Comparison of ENCODE assay signal across 1 cellular context in genomic region chr6:130933712-130934200, GRCh38.
A peak's percentile ranks its signal among the peaks of the same experiment; 100 is the strongest.
TF ChIP-seq lines count a peak whose summit lies in the region.

No MANE protein-coding gene starts in this region.

TF ChIP-seq in HepG2, 621 proteins besides CTCF, POLR2A, EP300 and RAD21 (continued from another document and continues in another):
- TF ChIP-seq PBX3 (CRISPR knock-in tag; IDR thresholded peaks at IDR 0.05; ENCODE audit: borderline replicate concordance) (no peak), ZZZ3 (CRISPR knock-in tag; IDR thresholded peaks at IDR 0.05; ENCODE audit: borderline replicate concordance) (peak; percentile 34; the same call in 1 of the 2 replicates), CCDC6 (CRISPR knock-in tag; IDR thresholded peaks at IDR 0.05) (peak; percentile 68; the same call in 1 of the 2 replicates), PHF20 (CRISPR knock-in tag; IDR thresholded peaks at IDR 0.05) (no peak), FOXC1 (CRISPR knock-in tag; IDR thresholded peaks at IDR 0.05; ENCODE audit: borderline replicate concordance) (peak; percentile 75; the same call in 1 of the 2 replicates), GPN1 (CRISPR knock-in tag; IDR thresholded peaks at IDR 0.05; ENCODE audit: borderline replicate concordance) (no peak), HES4 (CRISPR knock-in tag; IDR thresholded peaks at IDR 0.05; ENCODE audit: borderline replicate concordance) (no peak), ZNF367 (CRISPR knock-in tag; IDR thresholded peaks at IDR 0.05; ENCODE audit: borderline replicate concordance) (no peak), ZNF790 (CRISPR knock-in tag; IDR thresholded peaks at IDR 0.05; ENCODE audit: borderline replicate concordance) (no peak), TBX2 (CRISPR knock-in tag; IDR thresholded peaks at IDR 0.05; ENCODE audit: borderline replicate concordance) (peak; percentile 97), ZNF10 (CRISPR knock-in tag; IDR thresholded peaks at IDR 0.05; ENCODE audit: borderline replicate concordance, low read depth) (no peak), HHEX (CRISPR knock-in tag; IDR thresholded peaks at IDR 0.05) (peak; percentile 66), ZBTB20 (CRISPR knock-in tag; IDR thresholded peaks at IDR 0.05; ENCODE audit: borderline replicate concordance, low read depth) (peak; percentile 100), SAP130 (CRISPR knock-in tag; IDR thresholded peaks at IDR 0.05; ENCODE audit: low read depth) (peak; percentile 88), ARID3A (IDR thresholded peaks at IDR 0.05; ENCODE audit: low read depth, low read length) (peak; percentile 93), ZSCAN5A (CRISPR knock-in tag; IDR thresholded peaks at IDR 0.05; ENCODE audit: borderline replicate concordance) (peak; percentile 74; the same call in 1 of the 2 replicates), ZSCAN12 (CRISPR knock-in tag; IDR thresholded peaks at IDR 0.05) (peak; percentile 82; the same call in 1 of the 2 replicates), ZNF180 (CRISPR knock-in tag; IDR thresholded peaks at IDR 0.05; ENCODE audit: borderline replicate concordance, low read depth) (no peak), NCOR1 (IDR thresholded peaks at IDR 0.05; ENCODE audit: borderline replicate concordance, low read length) (peak; percentile 83; the same call in 1 of the 2 replicates), ZNF839 (CRISPR knock-in tag; IDR thresholded peaks at IDR 0.05; ENCODE audit: borderline replicate concordance) (no peak), ERF (CRISPR knock-in tag; IDR thresholded peaks at IDR 0.05) (peak; percentile 95), ZUFSP (CRISPR knock-in tag; IDR thresholded peaks at IDR 0.05; ENCODE audit: borderline replicate concordance) (no peak), ZFP36L1 (CRISPR knock-in tag; IDR thresholded peaks at IDR 0.05) (no peak), KLF11 (CRISPR knock-in tag; IDR thresholded peaks at IDR 0.05) (peak; percentile 76; the same call in 1 of the 2 replicates), RFXANK (CRISPR knock-in tag; IDR thresholded peaks at IDR 0.05) (peak; percentile 87; the same call in 1 of the 2 replicates), TSC22D2 (CRISPR knock-in tag; IDR thresholded peaks at IDR 0.05; ENCODE audit: borderline replicate concordance) (peak; percentile 87; the same call in 1 of the 2 replicates), ZBTB10 (CRISPR knock-in tag; IDR thresholded peaks at IDR 0.05; ENCODE audit: borderline replicate concordance) (no peak), ZNF687 (CRISPR knock-in tag; IDR thresholded peaks at IDR 0.05) (no peak), ZNF792 (CRISPR knock-in tag; IDR thresholded peaks at IDR 0.05) (peak; percentile 84; the same call in 1 of the 2 replicates), ZFP36 (IDR thresholded peaks at IDR 0.05; ENCODE audit: borderline replicate concordance, low read depth, low read length, partially characterized antibody) (no peak), UBTF (CRISPR knock-in tag; IDR thresholded peaks at IDR 0.05) (0 out of 2 replicates have a peak, but pooled peaks have one; percentile 42), CBFB (CRISPR knock-in tag; IDR thresholded peaks at IDR 0.05) (peak; percentile 94), ASH2L (IDR thresholded peaks at IDR 0.05; ENCODE audit: insufficient read length, low read depth, low read length) (peak; percentile 93), POLR2AphosphoS5 (IDR thresholded peaks at IDR 0.05; ENCODE audit: low read depth, low read length) (no peak), ZNF747 (CRISPR knock-in tag; IDR thresholded peaks at IDR 0.05; ENCODE audit: borderline replicate concordance) (no peak), ZNF124 (CRISPR knock-in tag; IDR thresholded peaks at IDR 0.05) (no peak; the same call in 1 of the 2 replicates), SIN3A (IDR thresholded peaks at IDR 0.05; ENCODE audit: borderline replicate concordance, low read depth, low read length) (0 out of 2 replicates have a peak, but pooled peaks have one; percentile 49), IKZF5 (CRISPR knock-in tag; IDR thresholded peaks at IDR 0.05) (peak; percentile 98; the same call in 1 of the 2 replicates), ZNF230 (CRISPR knock-in tag; IDR thresholded peaks at IDR 0.05) (peak; percentile 27; the same call in 1 of the 2 replicates), ZNF782 (CRISPR knock-in tag; IDR thresholded peaks at IDR 0.05; ENCODE audit: borderline replicate concordance) (no peak), ZNF431 (CRISPR knock-in tag; IDR thresholded peaks at IDR 0.05; ENCODE audit: borderline replicate concordance, low read depth) (no peak), ZNF629 (CRISPR knock-in tag; conservative IDR thresholded peaks at IDR 0.05) (peak; percentile 64), ZNF232 (CRISPR knock-in tag; IDR thresholded peaks at IDR 0.05; ENCODE audit: borderline replicate concordance) (peak; percentile 52; the same call in 1 of the 2 replicates), ZBTB39 (CRISPR knock-in tag; IDR thresholded peaks at IDR 0.05) (no peak)
